Comparison of ENCODE assay signal across 13 cellular contexts in genomic region chr3:42747581-42747980, GRCh38. TPM values are rescaled to one million over a fixed set of nuclear protein-coding genes. Genes with fewer than 3 reads are reported as not detected.
DNase-seq lines count a peak whose midpoint lies in the region; ATAC-seq and TF ChIP-seq lines count a peak whose summit lies in the region.
"Had no signal": no experiment of that assay in that cellular context is flagged by ENCODE, and none has a peak within 500 bp of the region (broad histone marks: within the 10 kb centered on the region; RNA-seq: fewer than 3 reads in every experiment).

No MANE protein-coding gene starts in this region.

- DNase-seq in left ventricle myocardium inferior (no peak), heart right ventricle (no peak), islet precursor cell (peak; percentile 30), vagina (ENCODE audit: extremely low spot score in 2 of 2) (peak; percentile 58 to 85), NCI-H1436 (lab: John Stamatoyannopoulos, UW) (no peak), tibial nerve (ENCODE audit: low spot score in 2 of 2) (no peak), DMS79 (lab: John Stamatoyannopoulos, UW) (no peak)
- DNase-seq: KG1, left ventricle myocardium superior, NCI-H2081 treated with DMSO at 0.1 percent for 48 hours, occipital lobe had no signal

- H3K4me3 Mint-ChIP-seq in activated T-helper 17 cell treated with anti-CD3 and anti-CD28 coated beads, Interleukin-2, amount 50 U/mL, for 72 hours: peak overlapping the region; percentile 40

- no peaks in the 10 kb centered on the region for H3K36me3 Mint-ChIP-seq in activated T-helper 17 cell treated with anti-CD3 and anti-CD28 coated beads, Interleukin-2, amount 50 U/mL, for 72 hours (ENCODE audit: low read depth)

- no peak for ATAC-seq in heart right ventricle
- ATAC-seq in activated T-helper 17 cell treated with anti-CD3 and anti-CD28 coated beads, Interleukin-2, amount 50 U/mL, for 72 hours (replicated peaks): peak; percentile 56

- no peaks in the 10 kb centered on the region for H3K27me3 Mint-ChIP-seq in activated T-helper 17 cell treated with anti-CD3 and anti-CD28 coated beads, Interleukin-2, amount 50 U/mL, for 72 hours

- H3K4me1 ChIP-seq in left ventricle myocardium inferior (peaks cover 35% of the 10 kb centered on the region), heart right ventricle (peaks cover 0 to 40% (median 17%) of the 10 kb centered on the region in 9 donors), vagina (peaks cover 29% of the 10 kb centered on the region), tibial nerve (peaks cover 0 to 61% (median 22%) of the 10 kb centered on the region in 4 donors)

- H3K4me3 ChIP-seq in left ventricle myocardium inferior: no peak overlapping the region
- H3K4me3 ChIP-seq in heart right ventricle: no peak overlapping the region
- H3K4me3 ChIP-seq in vagina: no peak overlapping the region
- H3K4me3 ChIP-seq in tibial nerve: no peak overlapping the region
- H3K4me3 ChIP-seq: suprapubic skin had no signal

- H3K9me3 ChIP-seq in left ventricle myocardium inferior (replicated peaks) (no peaks in the 10 kb centered on the region), heart right ventricle (no peaks in the 10 kb centered on the region), vagina (no peaks in the 10 kb centered on the region), tibial nerve (no peaks in the 10 kb centered on the region)
- H3K9me3 ChIP-seq: suprapubic skin had no signal

- no peak for TF ChIP-seq POLR2A in vagina (IDR thresholded peaks at IDR 0.05)
- no peak for TF ChIP-seq POLR2A in tibial nerve (IDR thresholded peaks at IDR 0.05)

- H3K27ac ChIP-seq in left ventricle myocardium inferior (replicated peaks) (peak overlapping the region; percentile 66), heart right ventricle (peak overlapping the region in 4 of 10 donors; percentile 21 to 73 (median 29)), vagina (peak overlapping the region; percentile 85), tibial nerve (peak overlapping the region in 2 of 4 donors; percentile 85 to 87)

- no peaks in the 10 kb centered on the region for H3K36me3 ChIP-seq in left ventricle myocardium inferior
- no peaks in the 10 kb centered on the region for H3K36me3 ChIP-seq in heart right ventricle
- H3K36me3 ChIP-seq in vagina: no peaks in the 10 kb centered on the region
- H3K36me3 ChIP-seq in tibial nerve: no peaks in the 10 kb centered on the region
- H3K36me3 ChIP-seq: suprapubic skin had no signal

- peaks cover 12% of the 10 kb centered on the region for H3K4me1 Mint-ChIP-seq in activated T-helper 17 cell treated with anti-CD3 and anti-CD28 coated beads, Interleukin-2, amount 50 U/mL, for 72 hours

- no peaks in the 10 kb centered on the region for H3K27me3 ChIP-seq in left ventricle myocardium inferior (ENCODE audit: low read depth)
- no peaks in the 10 kb centered on the region for H3K27me3 ChIP-seq in heart right ventricle
- no peaks in the 10 kb centered on the region for H3K27me3 ChIP-seq in vagina
- no peaks in the 10 kb centered on the region for H3K27me3 ChIP-seq in tibial nerve
- H3K27me3 ChIP-seq: suprapubic skin had no signal

- TF ChIP-seq EP300 in tibial nerve (IDR thresholded peaks at IDR 0.05): no peak

- WGBS in heart right ventricle, 2 donors: 65 to 73% methylated on average over 6 of the region's 6 CpGs
- 76 to 79% methylated on average over 6 of the region's 6 CpGs for WGBS in tibial nerve, 2 donors

- no peaks in the 10 kb centered on the region for H3K9me3 Mint-ChIP-seq in activated T-helper 17 cell treated with anti-CD3 and anti-CD28 coated beads, Interleukin-2, amount 50 U/mL, for 72 hours

- intact Hi-C loops in left ventricle myocardium inferior (cut with micrococcal nuclease) (loop anchor here (10.0 kb wide), 1 partner anchor 93 kb away; the partner anchor contains the start of gene ZBTB47), heart right ventricle (cut with DNase I) (loop anchor here in 8 of 10 donors (2.0 to 10.0 kb wide), 7 partner anchors 90 to 175 kb away; partner anchors contain the start of genes SEC22C (in 3 of the 8), ZBTB47 (in 3 of the 8) and SS18L2 (in 1 of the 8)), vagina (cut with DNase I) (no loop called here)

- peak overlapping the region; percentile 78 for H3K27ac Mint-ChIP-seq in activated T-helper 17 cell treated with anti-CD3 and anti-CD28 coated beads, Interleukin-2, amount 50 U/mL, for 72 hours

- TF ChIP-seq CTCF in left ventricle myocardium inferior (IDR thresholded peaks at IDR 0.05; ENCODE audit: borderline replicate concordance): no peak
- no peak for TF ChIP-seq CTCF in heart right ventricle (IDR thresholded peaks at IDR 0.05)
- no peak for TF ChIP-seq CTCF in vagina (IDR thresholded peaks at IDR 0.05)
- TF ChIP-seq CTCF in tibial nerve (IDR thresholded peaks at IDR 0.05): no peak

RNA-seq across cellular contexts. Expression of gene CCDC13, which starts 25.5 kb away (rescaled TPM):
- total RNA-seq in left ventricle myocardium inferior (0.41 TPM), heart right ventricle (1 to 10 TPM in 2 of 10 donors, under 1 TPM in 6, not detected in 2; 0.16 to 1.2 (median 0.62) TPM), vagina (1.2 TPM), tibial nerve (10 to 100 TPM in 1 of 4 donors, 1 to 10 TPM in 3; 1.7 to 12.6 (median 2.0) TPM)
- under 1 TPM; 0.44 to 0.52 TPM for polyA plus RNA-seq in heart right ventricle
- total RNA-seq in activated T-helper 17 cell treated with anti-CD3 and anti-CD28 coated beads, Interleukin-2, amount 50 U/mL, for 72 hours: under 1 TPM in 1 of 2 donors, not detected in 1; 0.24 TPM

RNA-seq across cellular contexts. Expression of gene HHATL, which starts 45.0 kb away (rescaled TPM):
- 552 TPM for total RNA-seq in left ventricle myocardium inferior
- 100 to 1,000 TPM; 390 to 998 (median 624) TPM for total RNA-seq in heart right ventricle
- polyA plus RNA-seq in heart right ventricle: 1,000 to 10,000 TPM in 1 of 2 donors, 100 to 1,000 TPM in 1; 332 to 2,035 TPM
- total RNA-seq in activated T-helper 17 cell treated with anti-CD3 and anti-CD28 coated beads, Interleukin-2, amount 50 U/mL, for 72 hours: not detected
- not detected for total RNA-seq in vagina
- 1 to 10 TPM in 1 of 4 donors, not detected in 3; 3.5 TPM for total RNA-seq in tibial nerve
- total RNA-seq: occipital lobe had no signal

RNA-seq across cellular contexts. Expression of gene HIGD1A, which starts 56.7 kb away (rescaled TPM):
- total RNA-seq in left ventricle myocardium inferior (377 TPM), heart right ventricle (100 to 1,000 TPM; 276 to 397 (median 331) TPM), vagina (173 TPM), tibial nerve (100 to 1,000 TPM; 155 to 204 (median 186) TPM)
- 100 to 1,000 TPM; 179 to 399 TPM for polyA plus RNA-seq in heart right ventricle
- total RNA-seq in activated T-helper 17 cell treated with anti-CD3 and anti-CD28 coated beads, Interleukin-2, amount 50 U/mL, for 72 hours: 10 to 100 TPM; 46.4 to 84.4 TPM

Comparison
In these comparisons a context has a peak if more than half of its experiments do, and no peak if none do; other contexts are left out.
1. DNase-seq: peak in islet precursor cell (single experiment) and vagina (2 of 2); none in left ventricle myocardium inferior (single experiment), heart right ventricle (0 of 2), NCI-H1436 (single experiment), tibial nerve (0 of 2) and DMS79 (single experiment).
2. RNA of gene HHATL, which starts 45.0 kb away (total RNA-seq): 390 to 998 TPM in heart right ventricle and 552 TPM in left ventricle myocardium inferior (single experiment); not detected in vagina (single experiment), not detected in activated T-helper 17 cell treated with anti-CD3 and anti-CD28 coated beads, Interleukin-2, amount 50 U/mL, for 72 hours and 3.5 TPM in tibial nerve; every median in the first group is over 10 times any median in the second.